ENCODE assay signal across 27 cellular contexts in the genomic region with DNA sequence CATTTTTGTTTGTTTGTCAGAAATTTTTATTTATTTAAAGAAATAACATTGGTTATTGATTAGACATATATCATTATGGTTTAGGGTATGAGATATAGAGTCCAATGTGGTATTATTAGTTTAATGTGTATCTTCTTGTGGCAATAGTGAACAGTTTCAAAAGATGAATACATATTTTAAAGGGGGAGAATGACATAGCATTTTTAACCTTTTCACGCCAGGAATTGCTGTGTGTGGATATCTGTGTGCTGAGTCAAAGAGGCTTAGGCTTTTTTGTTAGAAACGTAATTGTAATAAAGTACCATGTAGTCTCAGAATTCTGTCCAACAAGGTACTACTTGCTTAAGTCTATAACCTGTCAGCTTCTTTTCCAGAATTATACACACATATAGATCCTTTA.
"Had no signal": no experiment of that assay in that cellular context is flagged by ENCODE, and none has a peak within 500 bp of the region (broad histone marks: within the 10 kb centered on the region; RNA-seq: fewer than 3 reads in every experiment).

No MANE protein-coding gene starts in this region.

- H3K4me3 ChIP-seq: body of pancreas, esophagus muscularis mucosa, gastrocnemius medialis had no signal

- H3K27me3 ChIP-seq: body of pancreas, esophagus muscularis mucosa, foreskin keratinocyte, gastrocnemius medialis had no signal

- H3K4me1 Mint-ChIP-seq: activated CD4-positive, alpha-beta memory T cell treated with anti-CD3 and anti-CD28 coated beads, Interleukin-2, amount 10 ng/mL, durations not matched to agents 7 days and 5 days; activated CD4-positive, alpha-beta T cell treated with anti-CD3 and anti-CD28 coated beads, Interleukin-2, amount 10 ng/mL, durations not matched to agents 7 days and 5 days; activated T-helper 17 cell treated with anti-CD3 and anti-CD28 coated beads, Interleukin-2, amount 50 U/mL, for 72 hours had no signal

- DNase-seq: activated CD4-positive, alpha-beta memory T cell treated with anti-CD3 and anti-CD28 coated beads, Interleukin-2, amount 10 ng/mL, durations not matched to agents 7 days and 5 days; activated CD4-positive, alpha-beta T cell treated with anti-CD3 and anti-CD28 coated beads for 1 hour; activated CD4-positive, alpha-beta T cell treated with anti-CD3 and anti-CD28 coated beads for 4 hours; activated CD4-positive, alpha-beta T cell treated with anti-CD3 and anti-CD28 coated beads, Interleukin-2, amount 10 ng/mL, durations not matched to agents 7 days and 5 days; activated CD4-positive, alpha-beta T cell treated with anti-CD3 and anti-CD28 coated beads, Interleukin-2, amount 50 U/mL, for 4 hours; activated effector memory CD4-positive, alpha-beta T cell treated with Interleukin-2 at 50 U/mL for 16 hours; activated gamma-delta T cell treated with Interleukin-2 at 50 U/mL for 16 hours; activated naive CD4-positive, alpha-beta T cell treated with anti-CD3 and anti-CD28 coated beads, Interleukin-2, amount 50 U/mL, for 16 hours; activated naive CD4-positive, alpha-beta T cell treated with Interleukin-2 at 50 U/mL for 16 hours; activated T-cell treated with anti-CD3 and anti-CD28 coated beads, Interleukin-2, amount 50 U/mL, for 4 hours; amniotic stem cell; anterior cingulate cortex; body of pancreas; caudate nucleus; cortex of kidney; dermis blood vessel endothelial cell; effector CD4-positive, alpha-beta T cell; effector memory CD8-positive, alpha-beta T cell; erythroblast; foreskin keratinocyte; gastrocnemius medialis; T-helper 2 cell had no signal

- H3K27me3 Mint-ChIP-seq: activated CD4-positive, alpha-beta memory T cell treated with anti-CD3 and anti-CD28 coated beads, Interleukin-2, amount 10 ng/mL, durations not matched to agents 7 days and 5 days; activated CD4-positive, alpha-beta T cell treated with anti-CD3 and anti-CD28 coated beads, Interleukin-2, amount 10 ng/mL, durations not matched to agents 7 days and 5 days; activated naive CD8-positive, alpha-beta T cell; activated T-helper 17 cell treated with anti-CD3 and anti-CD28 coated beads, Interleukin-2, amount 50 U/mL, for 72 hours; effector memory CD8-positive, alpha-beta T cell had no signal

- H3K4me3 Mint-ChIP-seq: activated CD4-positive, alpha-beta memory T cell treated with anti-CD3 and anti-CD28 coated beads, Interleukin-2, amount 10 ng/mL, durations not matched to agents 7 days and 5 days; activated CD4-positive, alpha-beta T cell treated with anti-CD3 and anti-CD28 coated beads, Interleukin-2, amount 10 ng/mL, durations not matched to agents 7 days and 5 days; activated naive CD8-positive, alpha-beta T cell; activated T-cell treated with anti-CD3 and anti-CD28 coated beads, Interleukin-2, amount 50 U/mL, for 4 hours; activated T-helper 17 cell treated with anti-CD3 and anti-CD28 coated beads, Interleukin-2, amount 50 U/mL, for 72 hours; effector memory CD8-positive, alpha-beta T cell; WTC11 had no signal

- H3K9me3 ChIP-seq: body of pancreas, esophagus muscularis mucosa, gastrocnemius medialis had no signal

- H3K4me1 ChIP-seq: body of pancreas, foreskin keratinocyte, gastrocnemius medialis had no signal

- H3K27ac ChIP-seq: body of pancreas, esophagus muscularis mucosa, foreskin keratinocyte, gastrocnemius medialis, VCaP had no signal

- H3K9me3 Mint-ChIP-seq: activated CD4-positive, alpha-beta memory T cell treated with anti-CD3 and anti-CD28 coated beads, Interleukin-2, amount 10 ng/mL, durations not matched to agents 7 days and 5 days; activated CD4-positive, alpha-beta T cell treated with anti-CD3 and anti-CD28 coated beads, Interleukin-2, amount 10 ng/mL, durations not matched to agents 7 days and 5 days; activated T-cell treated with anti-CD3 and anti-CD28 coated beads, Interleukin-2, amount 50 U/mL, for 4 hours; activated T-helper 17 cell treated with anti-CD3 and anti-CD28 coated beads, Interleukin-2, amount 50 U/mL, for 72 hours; WTC11 had no signal

- H3K27ac Mint-ChIP-seq: activated CD4-positive, alpha-beta memory T cell treated with anti-CD3 and anti-CD28 coated beads, Interleukin-2, amount 10 ng/mL, durations not matched to agents 7 days and 5 days; activated CD4-positive, alpha-beta T cell treated with anti-CD3 and anti-CD28 coated beads, Interleukin-2, amount 10 ng/mL, durations not matched to agents 7 days and 5 days; activated naive CD8-positive, alpha-beta T cell; activated T-helper 17 cell treated with anti-CD3 and anti-CD28 coated beads, Interleukin-2, amount 50 U/mL, for 72 hours; effector memory CD8-positive, alpha-beta T cell; WTC11 had no signal

- H3K36me3 Mint-ChIP-seq: activated naive CD8-positive, alpha-beta T cell; WTC11 had no signal

- H3K36me3 ChIP-seq: esophagus muscularis mucosa, gastrocnemius medialis had no signal
